ENCODE assay signal across 1 cellular context in the genomic region with DNA sequence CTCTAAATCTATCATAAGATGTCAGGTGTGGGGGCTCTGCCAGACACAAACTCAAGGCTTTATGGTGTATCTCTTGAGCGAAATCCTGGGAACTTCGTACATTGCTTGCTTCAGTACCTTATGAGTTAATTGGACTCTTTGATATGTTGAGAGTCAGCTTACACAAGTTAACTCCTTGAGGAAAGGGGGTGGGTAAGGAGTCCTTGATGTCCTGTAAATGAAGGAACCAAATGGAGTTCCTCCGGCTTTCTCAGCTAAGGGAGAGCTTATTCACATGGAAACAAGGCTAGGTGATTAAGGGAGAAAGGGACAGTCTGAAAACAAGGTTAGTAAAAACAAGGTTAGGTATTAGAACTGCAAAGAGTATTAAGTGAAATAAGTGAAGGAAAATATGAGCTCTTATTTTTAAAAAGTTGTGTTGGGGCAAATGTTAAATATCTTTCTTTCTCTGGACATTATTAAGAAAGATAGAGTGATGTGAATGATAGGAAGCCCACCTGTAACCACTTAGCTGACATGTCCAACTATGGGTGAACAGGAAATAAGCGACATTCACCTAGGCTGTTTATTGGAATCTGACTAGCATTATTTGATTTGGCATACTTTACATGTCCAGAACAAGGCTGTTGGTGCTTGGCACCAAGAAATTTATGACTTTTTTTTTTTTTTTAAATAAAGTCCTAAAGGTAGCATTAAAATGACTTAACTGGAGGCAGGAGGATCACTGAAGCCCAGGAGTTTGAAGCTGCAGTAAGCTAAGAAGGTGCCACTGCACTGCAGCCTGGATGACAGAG.
TF ChIP-seq lines count a peak whose summit lies in the region.

No MANE protein-coding gene starts in this region.

TF ChIP-seq in WTC11, 78 proteins besides CTCF, POLR2A, EP300 and RAD21:
- TF ChIP-seq, protein P1, sequence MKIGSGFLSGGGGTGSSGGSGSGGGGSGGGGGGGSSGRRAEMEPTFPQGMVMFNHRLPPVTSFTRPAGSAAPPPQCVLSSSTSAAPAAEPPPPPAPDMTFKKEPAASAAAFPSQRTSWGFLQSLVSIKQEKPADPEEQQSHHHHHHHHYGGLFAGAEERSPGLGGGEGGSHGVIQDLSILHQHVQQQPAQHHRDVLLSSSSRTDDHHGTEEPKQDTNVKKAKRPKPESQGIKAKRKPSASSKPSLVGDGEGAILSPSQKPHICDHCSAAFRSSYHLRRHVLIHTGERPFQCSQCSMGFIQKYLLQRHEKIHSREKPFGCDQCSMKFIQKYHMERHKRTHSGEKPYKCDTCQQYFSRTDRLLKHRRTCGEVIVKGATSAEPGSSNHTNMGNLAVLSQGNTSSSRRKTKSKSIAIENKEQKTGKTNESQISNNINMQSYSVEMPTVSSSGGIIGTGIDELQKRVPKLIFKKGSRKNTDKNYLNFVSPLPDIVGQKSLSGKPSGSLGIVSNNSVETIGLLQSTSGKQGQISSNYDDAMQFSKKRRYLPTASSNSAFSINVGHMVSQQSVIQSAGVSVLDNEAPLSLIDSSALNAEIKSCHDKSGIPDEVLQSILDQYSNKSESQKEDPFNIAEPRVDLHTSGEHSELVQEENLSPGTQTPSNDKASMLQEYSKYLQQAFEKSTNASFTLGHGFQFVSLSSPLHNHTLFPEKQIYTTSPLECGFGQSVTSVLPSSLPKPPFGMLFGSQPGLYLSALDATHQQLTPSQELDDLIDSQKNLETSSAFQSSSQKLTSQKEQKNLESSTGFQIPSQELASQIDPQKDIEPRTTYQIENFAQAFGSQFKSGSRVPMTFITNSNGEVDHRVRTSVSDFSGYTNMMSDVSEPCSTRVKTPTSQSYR (CRISPR knock-in tag; IDR thresholded peaks at IDR 0.05), result 0 out of 2 replicates have a peak, but pooled peaks have one; percentile 22
- TF ChIP-seq NR2C2 (CRISPR knock-in tag; IDR thresholded peaks at IDR 0.05), result no peak
- no peak for TF ChIP-seq CREM (CRISPR knock-in tag; IDR thresholded peaks at IDR 0.05)
